ENCODE assay signal across 33 cellular contexts in genomic region chr9:32881948-32882347, GRCh38.
"Had no signal": no experiment of that assay in that cellular context is flagged by ENCODE, and none has a peak within 500 bp of the region (broad histone marks: within the 10 kb centered on the region; RNA-seq: fewer than 3 reads in every experiment).

No MANE protein-coding gene starts in this region.

- H3K27ac ChIP-seq: brain microvascular endothelial cell, PC-9, SJCRH30, SK-N-MC had no signal

- H3K27me3 ChIP-seq: brain microvascular endothelial cell, MG63, SJCRH30 had no signal

- H3K9me3 ChIP-seq: MG63, SJCRH30 had no signal

- DNase-seq: activated CD4-positive, alpha-beta T cell treated with anti-CD3 and anti-CD28 coated beads, Interleukin-2, amount 10 ng/mL, durations not matched to agents 24 days and 14 days; activated CD4-positive, alpha-beta T cell treated with anti-CD3 and anti-CD28 coated beads, Interleukin-2, amount 50 U/mL, for 4 hours; activated CD8-positive, alpha-beta T cell treated with anti-CD3 and anti-CD28 coated beads for 36 hours; activated effector memory CD4-positive, alpha-beta T cell treated with anti-CD3 and anti-CD28 coated beads, Interleukin-2, amount 50 U/mL, for 16 hours; activated naive CD4-positive, alpha-beta T cell; activated naive CD4-positive, alpha-beta T cell treated with anti-CD3 and anti-CD28 coated beads, Interleukin-2, amount 50 U/mL, for 16 hours; activated naive CD8-positive, alpha-beta T cell treated with anti-CD3 and anti-CD28 coated beads for 36 hours; activated T-cell treated with anti-CD3 and anti-CD28 coated beads, Interleukin-2, amount 50 U/mL, for 1 hour; activated T-cell treated with anti-CD3 and anti-CD28 coated beads, Interleukin-2, amount 50 U/mL, for 72 hours; amniotic stem cell; aorta; brain microvascular endothelial cell; central memory CD4-positive, alpha-beta T cell; Karpas-422; MG63; NCI-H1048; NCI-H1105 treated with DMSO at 0.1 percent for 48 hours; NCI-H1436; NCI-H1694; NCI-H1930; NCI-H2081 treated with DMSO at 0.1 percent for 48 hours; NCI-H345; NCI-H510A; NCI-H526; NCI-H748 treated with DMSO at 0.1 percent for 48 hours; NK-92 treated with Interleukin-12 subunit alpha and Interleukin-12 subunit beta, amount 100 ng/mL, for 24 hours; PC-9; SHP77; SJCRH30; T1000 had no signal

- H3K4me2 ChIP-seq: PC-9 had no signal

- H2AFZ ChIP-seq: PC-9 had no signal

- H3K36me3 ChIP-seq: brain microvascular endothelial cell, MG63, SJCRH30 had no signal

- ATAC-seq: activated CD8-positive, alpha-beta T cell treated with anti-CD3 and anti-CD28 coated beads for 36 hours; activated T-cell treated with anti-CD3 and anti-CD28 coated beads, Interleukin-2, amount 50 U/mL, for 72 hours; activated T-helper 17 cell treated with anti-CD3 and anti-CD28 coated beads, Interleukin-2, amount 50 U/mL, for 72 hours had no signal

- H3K4me1 ChIP-seq: SJCRH30 had no signal

- FAIRE-seq: TTC549 had no signal

- H3K4me3 ChIP-seq: MG63, PC-9, SJCRH30, SK-N-MC had no signal
